ENCODE assay signal across 9 cellular contexts in genomic region chr6:29553268-29554057, GRCh38. TPM values are rescaled to one million over a fixed set of nuclear protein-coding genes. Genes with fewer than 3 reads are reported as not detected.
A peak's percentile ranks its signal among the peaks of the same experiment; 100 is the strongest.
DNase-seq lines count a peak whose midpoint lies in the region; ATAC-seq and TF ChIP-seq lines count a peak whose summit lies in the region.
"Had no signal": no experiment of that assay in that cellular context is flagged by ENCODE, and none has a peak within 500 bp of the region (broad histone marks: within the 10 kb centered on the region; RNA-seq: fewer than 3 reads in every experiment).

No MANE protein-coding gene starts in this region.

- no peak overlapping the region for H3K27ac ChIP-seq in neural progenitor cell

- peak; percentile 47 for ATAC-seq in activated CD8-positive, alpha-beta memory T cell treated with anti-CD3 and anti-CD28 coated beads, Interleukin-2, amount 10 ng/mL, durations not matched to agents 7 days and 5 days

- H2AFZ ChIP-seq in neural progenitor cell (replicated peaks), result peak overlapping the region; percentile 83

- H3F3A ChIP-seq in neural progenitor cell (ENCODE audit: low read depth), result peaks cover 7% of the 10 kb centered on the region

- CTCF ChIA-PET in activated CD8-positive, alpha-beta memory T cell treated with anti-CD3 and anti-CD28 coated beads, Interleukin-2, amount 10 ng/mL, durations not matched to agents 7 days and 5 days (lab: Charles Lee), result no interaction called here

- no peaks in the 10 kb centered on the region for H3K36me3 ChIP-seq in neural progenitor cell

- H3K9ac ChIP-seq in neural progenitor cell, result no peak overlapping the region

- DNase-seq in activated CD4-positive, alpha-beta T cell treated with anti-CD3 and anti-CD28 coated beads for 4 hours, result peak; percentile 16 to 20
- no peak for DNase-seq in activated CD4-positive, alpha-beta T cell treated with anti-CD3 and anti-CD28 coated beads, Interleukin-2, amount 50 U/mL, for 1 hour
- no peak for DNase-seq in activated CD8-positive, alpha-beta memory T cell treated with anti-CD3 and anti-CD28 coated beads, Interleukin-2, amount 10 ng/mL, durations not matched to agents 7 days and 5 days
- peak; percentile 46 for DNase-seq in fibroblast of the aortic adventitia (ENCODE audit: low read depth)
- peak; percentile 92 for DNase-seq in neural progenitor cell (ENCODE audit: low spot score)
- no peak for DNase-seq in activated gamma-delta T cell (lab: John Stamatoyannopoulos, UW)
- DNase-seq in midbrain (lab: John Stamatoyannopoulos, UW), result no peak
- DNase-seq in NCI-H146 (lab: John Stamatoyannopoulos, UW), result no peak

- H3K9me3 Mint-ChIP-seq in activated CD8-positive, alpha-beta memory T cell treated with anti-CD3 and anti-CD28 coated beads, Interleukin-2, amount 10 ng/mL, durations not matched to agents 7 days and 5 days (ENCODE audit: low read depth), result no peaks in the 10 kb centered on the region
- peaks cover 4% of the 10 kb centered on the region for H3K9me3 Mint-ChIP-seq in neural progenitor cell

- peaks cover 14% of the 10 kb centered on the region for H3K4me1 Mint-ChIP-seq in activated CD8-positive, alpha-beta memory T cell treated with anti-CD3 and anti-CD28 coated beads, Interleukin-2, amount 10 ng/mL, durations not matched to agents 7 days and 5 days
- H3K4me1 Mint-ChIP-seq in neural progenitor cell, result peaks cover 6% of the 10 kb centered on the region

- peaks cover 1% of the 10 kb centered on the region for H3K36me3 Mint-ChIP-seq in activated CD8-positive, alpha-beta memory T cell treated with anti-CD3 and anti-CD28 coated beads, Interleukin-2, amount 10 ng/mL, durations not matched to agents 7 days and 5 days
- no peaks in the 10 kb centered on the region for H3K36me3 Mint-ChIP-seq in neural progenitor cell

- H3K4me1 ChIP-seq in neural progenitor cell, result no peaks in the 10 kb centered on the region

- H3K4me3 Mint-ChIP-seq in activated CD8-positive, alpha-beta memory T cell treated with anti-CD3 and anti-CD28 coated beads, Interleukin-2, amount 10 ng/mL, durations not matched to agents 7 days and 5 days, result peak overlapping the region; percentile 31
- peak overlapping the region; percentile 78 for H3K4me3 Mint-ChIP-seq in neural progenitor cell

- no peaks in the 10 kb centered on the region for H3K9me3 ChIP-seq in neural progenitor cell (ENCODE audit: low read depth)

- TF ChIP-seq CTCF in fibroblast of the aortic adventitia (IDR thresholded peaks at IDR 0.05; ENCODE audit: insufficient read depth, low read length) (peak; percentile 19), neural progenitor cell (IDR thresholded peaks at IDR 0.05) (peak; percentile 44)

- H3K27me3 Mint-ChIP-seq in activated CD8-positive, alpha-beta memory T cell treated with anti-CD3 and anti-CD28 coated beads, Interleukin-2, amount 10 ng/mL, durations not matched to agents 7 days and 5 days, result peaks cover 73% of the 10 kb centered on the region
- peaks cover 45% of the 10 kb centered on the region for H3K27me3 Mint-ChIP-seq in neural progenitor cell (ENCODE audit: insufficient read depth, low read depth)

- H3K27me3 ChIP-seq in neural progenitor cell, result peaks cover 81% of the 10 kb centered on the region

- no peak overlapping the region for H3K27ac Mint-ChIP-seq in activated CD8-positive, alpha-beta memory T cell treated with anti-CD3 and anti-CD28 coated beads, Interleukin-2, amount 10 ng/mL, durations not matched to agents 7 days and 5 days
- no peak overlapping the region for H3K27ac Mint-ChIP-seq in neural progenitor cell

- H3K79me2 ChIP-seq in neural progenitor cell (ENCODE audit: low read depth), result no peaks in the 10 kb centered on the region

- peak overlapping the region; percentile 25 for H3K4me3 ChIP-seq in fibroblast of the aortic adventitia (ENCODE audit: low read depth, low read length)
- H3K4me3 ChIP-seq in neural progenitor cell, result peak overlapping the region; percentile 49

- H4K20me1 ChIP-seq in neural progenitor cell (ENCODE audit: low read depth), result peaks cover 7% of the 10 kb centered on the region

- peak overlapping the region; percentile 89 for H3K4me2 ChIP-seq in neural progenitor cell

RNA-seq across cellular contexts. Expression of gene UBD, which starts 6.1 kb away (rescaled TPM):
- 1 to 10 TPM in 1 of 2 experiments, not detected in 1; 1.6 TPM for total RNA-seq in activated CD8-positive, alpha-beta memory T cell treated with anti-CD3 and anti-CD28 coated beads, Interleukin-2, amount 10 ng/mL, durations not matched to agents 7 days and 5 days
- total RNA-seq in fibroblast of the aortic adventitia (ENCODE audit: low replicate concordance), result not detected in 2 replicates
- total RNA-seq in neural progenitor cell (ENCODE audit: low replicate concordance), result not detected in 2 replicates

RNA-seq across cellular contexts. Expression of gene OR2H2, which starts 31.5 kb away (rescaled TPM):
- not detected for total RNA-seq in activated CD8-positive, alpha-beta memory T cell treated with anti-CD3 and anti-CD28 coated beads, Interleukin-2, amount 10 ng/mL, durations not matched to agents 7 days and 5 days
- total RNA-seq in fibroblast of the aortic adventitia (ENCODE audit: low replicate concordance) (not detected in 2 replicates), neural progenitor cell (ENCODE audit: low replicate concordance) (not detected in 2 replicates)
- total RNA-seq: T-helper 2 cell treated with Interferon-gamma antibody and Interleukin-4, amounts not matched to agents 100 ng/mL and 5 ng/mL, for 36 hours had no signal

Comparison
In these comparisons a context has a peak if more than half of its experiments do, and no peak if none do; other contexts are left out.
1. DNase-seq: peak in activated CD4-positive, alpha-beta T cell treated with anti-CD3 and anti-CD28 coated beads for 4 hours (2 of 2), fibroblast of the aortic adventitia (single experiment) and neural progenitor cell (single experiment); none in activated CD4-positive, alpha-beta T cell treated with anti-CD3 and anti-CD28 coated beads, Interleukin-2, amount 50 U/mL, for 1 hour (single experiment), activated CD8-positive, alpha-beta memory T cell treated with anti-CD3 and anti-CD28 coated beads, Interleukin-2, amount 10 ng/mL, durations not matched to agents 7 days and 5 days (single experiment), activated gamma-delta T cell (single experiment), midbrain (single experiment) and NCI-H146 (single experiment).